Comparison of ENCODE assay signal across 8 cellular contexts in genomic region chr11:76860539-76861475, GRCh38. TPM values are rescaled to one million over a fixed set of nuclear protein-coding genes. Genes with fewer than 3 reads are reported as not detected.
A peak's percentile ranks its signal among the peaks of the same experiment; 100 is the strongest.
DNase-seq lines count a peak whose midpoint lies in the region; ATAC-seq and TF ChIP-seq lines count a peak whose summit lies in the region.

Gene ACER3 (plus strand): TSS chr11:76860918. CDS start chr11:76860977, 59 bp downstream.

- no peaks in the 10 kb centered on the region for H3K27me3 ChIP-seq in OCI-LY3 (ENCODE audit: low read depth, low read length)

- DNase-seq in DMS 273 treated with DMSO at 0.1 percent for 48 hours (lab: John Stamatoyannopoulos, UW), result peak; percentile 58
- DNase-seq in HUDEP-2 (lab: John Stamatoyannopoulos, UW; ENCODE audit: unreplicated experiment in 76 of 76), result peak in 74 of 76 experiments; percentile 34 to 95 (median 82)
- DNase-seq in activated CD8-positive, alpha-beta memory T cell treated with anti-CD3 and anti-CD28 coated beads, Interleukin-2, amount 50 U/mL, for 48 hours, result peak; percentile 95
- DNase-seq in epithelial cell of esophagus (ENCODE audit: low read depth), result peak; percentile 90
- DNase-seq in mucosa of gallbladder (ENCODE audit: low spot score), result peak; percentile 91
- DNase-seq in stimulated activated CD8-positive, alpha-beta memory T cell treated with anti-CD3 and anti-CD28 coated beads, Interleukin-4, amount 100 ng/mL, for 4 hours (ENCODE audit: low read depth in 2 of 2, low spot score in 1 of 2), result peak; percentile 33 to 74

- H3K79me2 ChIP-seq in OCI-LY3 (ENCODE audit: low read length), result peaks cover 29% of the 10 kb centered on the region

- peak within 1 kb of the TSS; percentile 99 for H3K4me2 ChIP-seq in OCI-LY3 (ENCODE audit: low read length)

- no peaks in the 10 kb centered on the region for H3K9me3 ChIP-seq in OCI-LY3 (ENCODE audit: insufficient read depth, low read length)

- no peaks in the 10 kb centered on the region for H4K20me1 ChIP-seq in OCI-LY3 (ENCODE audit: insufficient read depth, low read length)

- H3K36me3 ChIP-seq in OCI-LY3 (replicated peaks; ENCODE audit: low read depth, low read length), result peaks cover 4% of the 10 kb centered on the region

- ATAC-seq in GM21390 (IDR thresholded peaks at IDR 0.05; ENCODE audit: unreplicated experiment), result peak; percentile 95

- H2AFZ ChIP-seq in OCI-LY3 (ENCODE audit: low read depth, low read length), result peak within 1 kb of the TSS; percentile 67

- peaks cover 56% of the 10 kb centered on the region for H3K4me1 ChIP-seq in OCI-LY3 (ENCODE audit: low read length)

- no peak for TF ChIP-seq CTCF in OCI-LY3 (IDR thresholded peaks at IDR 0.05; ENCODE audit: low read depth, low read length)
- no peak for TF ChIP-seq CTCF in epithelial cell of esophagus (IDR thresholded peaks at IDR 0.05; ENCODE audit: insufficient read depth, low read depth, low read length, missing control alignments)

- H3K27ac ChIP-seq in OCI-LY3 (ENCODE audit: low read length), result peak within 1 kb of the TSS; percentile 43

- peak within 1 kb of the TSS; percentile 88 for H3K9ac ChIP-seq in OCI-LY3 (ENCODE audit: low read length)

- peak within 1 kb of the TSS; percentile 85 for H3K4me3 ChIP-seq in OCI-LY3 (ENCODE audit: low read length)
- peak within 1 kb of the TSS; percentile 68 for H3K4me3 ChIP-seq in epithelial cell of esophagus (ENCODE audit: low read length)

RNA-seq across cellular contexts. Expression of gene ACER3, which starts in this region (rescaled TPM):
- 23.5 TPM for total RNA-seq in mucosa of gallbladder

Comparison
In these comparisons a context has a peak if more than half of its experiments do, and no peak if none do; other contexts are left out.
1. Peak in every context shown above with its lines: DNase-seq, ATAC-seq, H3K4me3 ChIP-seq and H3K27ac ChIP-seq.